ENCODE assay signal across 11 cellular contexts in the genomic region with DNA sequence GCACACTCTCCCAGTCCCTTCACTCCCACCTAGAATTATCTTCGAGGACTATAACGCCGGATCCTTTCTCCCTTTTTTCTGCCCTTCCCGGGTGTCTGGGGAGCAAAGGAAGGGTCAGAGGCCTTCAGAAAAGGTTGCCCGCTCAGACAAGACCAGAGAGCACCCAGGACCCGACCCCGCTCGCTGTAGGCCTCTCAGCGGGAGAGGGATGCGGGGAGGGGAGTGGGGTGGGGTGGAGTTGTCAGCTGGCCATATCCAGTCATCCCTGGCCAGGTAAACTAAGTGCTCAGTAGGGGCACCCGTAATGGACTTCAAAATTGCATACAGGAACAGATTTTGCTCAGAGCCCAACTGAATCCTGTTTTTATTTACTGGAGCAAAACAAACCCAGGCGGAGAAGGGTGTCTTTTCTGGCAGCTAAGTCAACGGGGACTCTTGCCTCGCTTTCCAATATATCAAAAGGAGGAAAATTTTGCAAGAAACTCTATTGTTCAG.
DNase-seq lines count a peak whose midpoint lies in the region; ATAC-seq, FAIRE-seq and TF ChIP-seq lines count a peak whose summit lies in the region.
"Had no signal": no experiment of that assay in that cellular context is flagged by ENCODE, and none has a peak within 500 bp of the region (broad histone marks: within the 10 kb centered on the region; RNA-seq: fewer than 3 reads in every experiment).

No MANE protein-coding gene starts in this region.

- intact Hi-C loops in GM12878 (cut with micrococcal nuclease; ENCODE audit: unreplicated experiment), result loop anchor here (2.0 kb wide), 1 partner anchor 65 kb away; a partner anchor contains a TSS

- no peaks in the 10 kb centered on the region for H4K20me1 ChIP-seq in GM12878 (ENCODE audit: control insufficient read depth, insufficient read depth)
- H4K20me1 ChIP-seq: BLaER1 treated with 17β-estradiol and CSF1 and Interleukin-3, amounts not matched to agents 10 nM and 100 nM had no signal

- H3K4me1 Mint-ChIP-seq in nephron, result peaks cover 5% of the 10 kb centered on the region
- H3K4me1 Mint-ChIP-seq in activated T-cell treated with anti-CD3 and anti-CD28 coated beads, Interleukin-2, amount 50 U/mL, for 24 hours (ENCODE audit: low read depth), result peaks cover 2% of the 10 kb centered on the region

- ATAC-seq in GM12878 (peak; percentile 40), HG03565 (IDR thresholded peaks at IDR 0.05; ENCODE audit: unreplicated experiment) (no peak)

- H3K79me2 ChIP-seq in GM12878 (ENCODE audit: control insufficient read depth, insufficient read depth, low read length), result no peaks in the 10 kb centered on the region

- in situ Hi-C loops in GM12878 (cut with MboI), result no loop called here

- no peaks in the 10 kb centered on the region for H3K36me3 Mint-ChIP-seq in nephron (ENCODE audit: low read depth)
- H3K36me3 Mint-ChIP-seq in activated T-cell treated with anti-CD3 and anti-CD28 coated beads, Interleukin-2, amount 50 U/mL, for 24 hours (ENCODE audit: low read depth), result no peaks in the 10 kb centered on the region

- H3K27me3 Mint-ChIP-seq in nephron (ENCODE audit: low read depth), result peaks cover 23% of the 10 kb centered on the region
- H3K27me3 Mint-ChIP-seq in activated T-cell treated with anti-CD3 and anti-CD28 coated beads, Interleukin-2, amount 50 U/mL, for 24 hours, result peaks cover 18% of the 10 kb centered on the region

- POLR2A ChIA-PET in GM12878 (lab: Charles Lee), result interaction anchor here (1.6 to 2.0 kb wide), 2 partner anchors 39 to 40 kb away, joined by 4 read pairs; no protein-coding TSS in a partner anchor

- H3K27ac Mint-ChIP-seq in nephron, result no peak overlapping the region
- H3K27ac Mint-ChIP-seq in activated T-cell treated with anti-CD3 and anti-CD28 coated beads, Interleukin-2, amount 50 U/mL, for 24 hours, result no peak overlapping the region

- no peaks in the 10 kb centered on the region for H3K36me3 ChIP-seq in GM12878 (ENCODE audit: control insufficient read depth in 2 of 2, insufficient read depth in 2 of 2, low read length in 1 of 2)
- H3K36me3 ChIP-seq: BLaER1 treated with 17β-estradiol and CSF1 and Interleukin-3, amounts not matched to agents 10 nM and 100 nM had no signal

- H3K27ac ChIP-seq in GM12878 (ENCODE audit: control insufficient read depth, insufficient read depth), result no peak overlapping the region
- H3K27ac ChIP-seq: BLaER1 treated with 17β-estradiol and CSF1 and Interleukin-3, amounts not matched to agents 10 nM and 100 nM had no signal

- no peaks in the 10 kb centered on the region for H3K4me1 ChIP-seq in GM12878 (ENCODE audit: control insufficient read depth, insufficient read depth, low read length)
- H3K4me1 ChIP-seq: BLaER1 treated with 17β-estradiol and CSF1 and Interleukin-3, amounts not matched to agents 10 nM and 100 nM had no signal

- H3K4me3 ChIP-seq in GM12878, result no peak overlapping the region
- H3K4me3 ChIP-seq: BLaER1 treated with 17β-estradiol and CSF1 and Interleukin-3, amounts not matched to agents 10 nM and 100 nM had no signal

- H2AFZ ChIP-seq in GM12878 (ENCODE audit: control insufficient read depth, low read depth, low read length), result no peak overlapping the region

- TF ChIP-seq POLR2A in GM12878 (IDR thresholded peaks at IDR 0.05; ENCODE audit: low read depth, low read length), result no peak

- H3K4me2 ChIP-seq in GM12878 (ENCODE audit: control insufficient read depth, insufficient read depth), result no peak overlapping the region
- H3K4me2 ChIP-seq: BLaER1 treated with 17β-estradiol and CSF1 and Interleukin-3, amounts not matched to agents 10 nM and 100 nM had no signal

- RAD21 ChIA-PET in GM12878 (lab: Charles Lee; ENCODE audit: unreplicated experiment), result interaction anchor here (1.2 to 4.8 kb wide), 3 partner anchors 37 to 165 kb away, joined by 3 to 30 read pairs (median 11); no protein-coding TSS in a partner anchor

- TF ChIP-seq RAD21 in GM12878 (IDR thresholded peaks at IDR 0.05; ENCODE audit: insufficient read depth, low read depth, low read length), result no peak

- peak overlapping the region; percentile 77 to 81 (median 81) for H3K4me3 Mint-ChIP-seq in nephron
- H3K4me3 Mint-ChIP-seq in activated T-cell treated with anti-CD3 and anti-CD28 coated beads, Interleukin-2, amount 50 U/mL, for 24 hours, result no peak overlapping the region

- H3K9ac ChIP-seq in GM12878 (ENCODE audit: control insufficient read depth, insufficient read depth, low read length), result no peak overlapping the region
- H3K9ac ChIP-seq: BLaER1 treated with 17β-estradiol and CSF1 and Interleukin-3, amounts not matched to agents 10 nM and 100 nM had no signal

- no peaks in the 10 kb centered on the region for H3K27me3 ChIP-seq in GM12878 (replicated peaks in 1 of 2; ENCODE audit: control insufficient read depth in 2 of 2, insufficient read depth in 2 of 2, low read length in 1 of 2)
- H3K27me3 ChIP-seq: BLaER1 treated with 17β-estradiol and CSF1 and Interleukin-3, amounts not matched to agents 10 nM and 100 nM had no signal

- SMC1A ChIA-PET in GM12878 (lab: Charles Lee; ENCODE audit: uncharacterized antibody, unreplicated experiment), result interaction anchor here (0.9 to 6.2 kb wide), 8 partner anchors 9 to 163 kb away, joined by 3 to 44 read pairs (median 4); a partner anchor contains a TSS

- CTCF ChIA-PET in GM12878 (lab: Yijun Ruan, JAX), result interaction anchor here (1.0 to 6.6 kb wide), 8 partner anchors 28 to 320 kb away, joined by 3 to 60 read pairs (median 7); a partner anchor contains a TSS

- BruUV-seq in GM12878 (replicated peaks; lab: Mats Ljungman, UMichigan), result no TSS peak

- H3K9me3 ChIP-seq in GM12878 (replicated peaks; ENCODE audit: control insufficient read depth, insufficient read depth, low read length), result no peaks in the 10 kb centered on the region

- no peak for TF ChIP-seq CTCF in GM12878 (IDR thresholded peaks at IDR 0.05 in 2 of 3, conservative IDR thresholded peaks at IDR 0.05 in 1 of 3; ENCODE audit: control insufficient read depth in 2 of 3, extremely low read depth in 1 of 3, insufficient read depth in 1 of 3, low read depth in 3 of 3, low read length in 3 of 3)
- TF ChIP-seq CTCF in nephron (IDR thresholded peaks at IDR 0.05; ENCODE audit: unreplicated experiment in 3 of 3), result no peak

- WGBS in GM12878 (ENCODE audit: insufficient coverage, insufficient replicate concordance, low lambda C conversion rate, missing lambda C conversion rate), result 36% methylated on average over 8 of the region's 14 CpGs

- FAIRE-seq in GM12878 (lab: Jason Lieb, UNC), result no peak

- TF ChIP-seq EP300 in GM12878 (IDR thresholded peaks at IDR 0.05; ENCODE audit: borderline replicate concordance in 1 of 2, control insufficient read depth in 1 of 2, low read depth in 2 of 2, low read length in 2 of 2), result no peak

- DNase-seq in COLO668 (lab: John Stamatoyannopoulos, UW; ENCODE audit: unreplicated experiment) (peak; percentile 74), NCI-H146 (lab: John Stamatoyannopoulos, UW) (peak; percentile 92), GM12878 (ENCODE audit: low read depth, low spot score) (no peak), GDM1 (lab: John Stamatoyannopoulos, UW) (no peak), superior temporal gyrus (ENCODE audit: extremely low spot score) (no peak)
- no peak for DNase-seq in activated T-cell treated with anti-CD3 and anti-CD28 coated beads, Interleukin-2, amount 50 U/mL, for 24 hours
- DNase-seq: central memory CD4-positive, alpha-beta T cell; T-helper 9 cell had no signal

- peaks cover 2% of the 10 kb centered on the region for H3K9me3 Mint-ChIP-seq in nephron
- H3K9me3 Mint-ChIP-seq in activated T-cell treated with anti-CD3 and anti-CD28 coated beads, Interleukin-2, amount 50 U/mL, for 24 hours, result no peaks in the 10 kb centered on the region

TF ChIP-seq in GM12878, 131 proteins besides CTCF, POLR2A, EP300 and RAD21 (continues in another document):
- TF ChIP-seq TCF3 (IDR thresholded peaks at IDR 0.05; ENCODE audit: borderline replicate concordance, insufficient read depth, low read depth, low read length) (no peak), ZSCAN29 (IDR thresholded peaks at IDR 0.05) (no peak), SIX5 (IDR thresholded peaks at IDR 0.05; ENCODE audit: low read depth, low read length, severe bottlenecking) (no peak), SMAD1 (IDR thresholded peaks at IDR 0.05; ENCODE audit: low read depth, partially characterized antibody) (no peak), DPF2 (IDR thresholded peaks at IDR 0.05) (no peak), RB1 (IDR thresholded peaks at IDR 0.05; ENCODE audit: borderline replicate concordance) (no peak), TBL1XR1 (IDR thresholded peaks at IDR 0.05; ENCODE audit: low read depth, low read length) (no peak), EED (IDR thresholded peaks at IDR 0.05; ENCODE audit: low read depth) (no peak)
- TF ChIP-seq, protein P1, sequence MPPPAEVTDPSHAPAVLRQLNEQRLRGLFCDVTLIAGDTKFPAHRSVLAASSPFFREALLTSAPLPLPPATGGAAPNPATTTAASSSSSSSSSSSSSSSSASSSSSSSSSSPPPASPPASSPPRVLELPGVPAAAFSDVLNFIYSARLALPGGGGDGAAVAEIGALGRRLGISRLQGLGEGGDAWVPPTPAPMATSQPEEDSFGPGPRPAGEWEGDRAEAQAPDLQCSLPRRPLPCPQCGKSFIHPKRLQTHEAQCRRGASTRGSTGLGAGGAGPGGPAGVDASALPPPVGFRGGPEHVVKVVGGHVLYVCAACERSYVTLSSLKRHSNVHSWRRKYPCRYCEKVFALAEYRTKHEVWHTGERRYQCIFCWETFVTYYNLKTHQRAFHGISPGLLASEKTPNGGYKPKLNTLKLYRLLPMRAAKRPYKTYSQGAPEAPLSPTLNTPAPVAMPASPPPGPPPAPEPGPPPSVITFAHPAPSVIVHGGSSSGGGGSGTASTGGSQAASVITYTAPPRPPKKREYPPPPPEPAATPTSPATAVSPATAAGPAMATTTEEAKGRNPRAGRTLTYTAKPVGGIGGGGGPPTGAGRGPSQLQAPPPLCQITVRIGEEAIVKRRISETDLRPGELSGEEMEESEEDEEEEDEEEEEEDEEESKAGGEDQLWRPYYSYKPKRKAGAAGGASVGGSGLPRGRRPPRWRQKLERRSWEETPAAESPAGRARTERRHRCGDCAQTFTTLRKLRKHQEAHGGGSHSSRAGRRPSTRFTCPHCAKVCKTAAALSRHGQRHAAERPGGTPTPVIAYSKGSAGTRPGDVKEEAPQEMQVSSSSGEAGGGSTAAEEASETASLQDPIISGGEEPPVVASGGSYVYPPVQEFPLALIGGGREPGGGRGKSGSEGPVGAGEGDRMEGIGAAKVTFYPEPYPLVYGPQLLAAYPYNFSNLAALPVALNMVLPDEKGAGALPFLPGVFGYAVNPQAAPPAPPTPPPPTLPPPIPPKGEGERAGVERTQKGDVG (CRISPR knock-in tag; IDR thresholded peaks at IDR 0.05), result no peak

Comparison
In these comparisons a context has a peak if more than half of its experiments do, and no peak if none do; other contexts are left out.
1. DNase-seq: peak in COLO668 (single experiment) and NCI-H146 (single experiment); none in GM12878 (single experiment), GDM1 (single experiment), superior temporal gyrus (single experiment) and activated T-cell treated with anti-CD3 and anti-CD28 coated beads, Interleukin-2, amount 50 U/mL, for 24 hours (single experiment).